Comparison of ENCODE assay signal across 1 cellular context in genomic region chr12:48999371-49000131, GRCh38.
A peak's percentile ranks its signal among the peaks of the same experiment; 100 is the strongest.
TF ChIP-seq lines count a peak whose summit lies in the region.

Gene DDN, minus strand, starts transcription at chr12:48999375. Its CDS starts 88 bp downstream, at chr12:48999287.

TF ChIP-seq in HepG2, 621 proteins besides CTCF, POLR2A, EP300 and RAD21 (continued from another document):
- TF ChIP-seq ZNF788 (CRISPR knock-in tag; IDR thresholded peaks at IDR 0.05; ENCODE audit: borderline replicate concordance) (0 out of 2 replicates have a peak, but pooled peaks have one; percentile 35), AGO2 (optimal IDR thresholded peaks at IDR 0.05; ENCODE audit: low read depth, low read length) (peak; percentile 22), ZHX1 (CRISPR knock-in tag; IDR thresholded peaks at IDR 0.05; ENCODE audit: low read depth) (no peak), RFXANK (CRISPR knock-in tag; IDR thresholded peaks at IDR 0.05) (no peak), POLR2AphosphoS5 (IDR thresholded peaks at IDR 0.05; ENCODE audit: low read depth, low read length) (no peak), SP1 (IDR thresholded peaks at IDR 0.05) (no peak), SP1 (CRISPR knock-in tag; IDR thresholded peaks at IDR 0.05) (0 out of 2 replicates have a peak, but pooled peaks have one; percentile 14), MYC (CRISPR knock-in tag; IDR thresholded peaks at IDR 0.05; ENCODE audit: borderline replicate concordance) (peak; percentile 43; the same call in 1 of the 2 replicates), ZNF605 (CRISPR knock-in tag; IDR thresholded peaks at IDR 0.05) (peak; percentile 27; the same call in 1 of the 2 replicates), ZNF335 (CRISPR knock-in tag; IDR thresholded peaks at IDR 0.05) (peak; percentile 85; the same call in 1 of the 2 replicates), ZNF652 (CRISPR knock-in tag; IDR thresholded peaks at IDR 0.05; ENCODE audit: borderline replicate concordance, low read depth) (peak; percentile 95), NFKBIZ (CRISPR knock-in tag; IDR thresholded peaks at IDR 0.05) (no peak), SKI (IDR thresholded peaks at IDR 0.05; ENCODE audit: partially characterized antibody) (no peak), MNT (IDR thresholded peaks at IDR 0.05) (peak; percentile 37; the same call in 1 of the 2 replicates), RNF219 (CRISPR knock-in tag; IDR thresholded peaks at IDR 0.05) (no peak), MXI1 (IDR thresholded peaks at IDR 0.05; ENCODE audit: borderline replicate concordance, low read depth, low read length) (peak; percentile 51; the same call in 1 of the 3 replicates)
- TF ChIP-seq, protein P1, sequence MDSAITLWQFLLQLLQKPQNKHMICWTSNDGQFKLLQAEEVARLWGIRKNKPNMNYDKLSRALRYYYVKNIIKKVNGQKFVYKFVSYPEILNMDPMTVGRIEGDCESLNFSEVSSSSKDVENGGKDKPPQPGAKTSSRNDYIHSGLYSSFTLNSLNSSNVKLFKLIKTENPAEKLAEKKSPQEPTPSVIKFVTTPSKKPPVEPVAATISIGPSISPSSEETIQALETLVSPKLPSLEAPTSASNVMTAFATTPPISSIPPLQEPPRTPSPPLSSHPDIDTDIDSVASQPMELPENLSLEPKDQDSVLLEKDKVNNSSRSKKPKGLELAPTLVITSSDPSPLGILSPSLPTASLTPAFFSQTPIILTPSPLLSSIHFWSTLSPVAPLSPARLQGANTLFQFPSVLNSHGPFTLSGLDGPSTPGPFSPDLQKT (CRISPR knock-in tag; IDR thresholded peaks at IDR 0.05; ENCODE audit: borderline replicate concordance): no peak
- TF ChIP-seq, protein P2, sequence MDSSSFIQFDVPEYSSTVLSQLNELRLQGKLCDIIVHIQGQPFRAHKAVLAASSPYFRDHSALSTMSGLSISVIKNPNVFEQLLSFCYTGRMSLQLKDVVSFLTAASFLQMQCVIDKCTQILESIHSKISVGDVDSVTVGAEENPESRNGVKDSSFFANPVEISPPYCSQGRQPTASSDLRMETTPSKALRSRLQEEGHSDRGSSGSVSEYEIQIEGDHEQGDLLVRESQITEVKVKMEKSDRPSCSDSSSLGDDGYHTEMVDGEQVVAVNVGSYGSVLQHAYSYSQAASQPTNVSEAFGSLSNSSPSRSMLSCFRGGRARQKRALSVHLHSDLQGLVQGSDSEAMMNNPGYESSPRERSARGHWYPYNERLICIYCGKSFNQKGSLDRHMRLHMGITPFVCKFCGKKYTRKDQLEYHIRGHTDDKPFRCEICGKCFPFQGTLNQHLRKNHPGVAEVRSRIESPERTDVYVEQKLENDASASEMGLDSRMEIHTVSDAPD (CRISPR knock-in tag; IDR thresholded peaks at IDR 0.05): no peak
- TF ChIP-seq, protein P3, sequence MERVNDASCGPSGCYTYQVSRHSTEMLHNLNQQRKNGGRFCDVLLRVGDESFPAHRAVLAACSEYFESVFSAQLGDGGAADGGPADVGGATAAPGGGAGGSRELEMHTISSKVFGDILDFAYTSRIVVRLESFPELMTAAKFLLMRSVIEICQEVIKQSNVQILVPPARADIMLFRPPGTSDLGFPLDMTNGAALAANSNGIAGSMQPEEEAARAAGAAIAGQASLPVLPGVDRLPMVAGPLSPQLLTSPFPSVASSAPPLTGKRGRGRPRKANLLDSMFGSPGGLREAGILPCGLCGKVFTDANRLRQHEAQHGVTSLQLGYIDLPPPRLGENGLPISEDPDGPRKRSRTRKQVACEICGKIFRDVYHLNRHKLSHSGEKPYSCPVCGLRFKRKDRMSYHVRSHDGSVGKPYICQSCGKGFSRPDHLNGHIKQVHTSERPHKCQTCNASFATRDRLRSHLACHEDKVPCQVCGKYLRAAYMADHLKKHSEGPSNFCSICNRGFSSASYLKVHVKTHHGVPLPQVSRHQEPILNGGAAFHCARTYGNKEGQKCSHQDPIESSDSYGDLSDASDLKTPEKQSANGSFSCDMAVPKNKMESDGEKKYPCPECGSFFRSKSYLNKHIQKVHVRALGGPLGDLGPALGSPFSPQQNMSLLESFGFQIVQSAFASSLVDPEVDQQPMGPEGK (CRISPR knock-in tag; IDR thresholded peaks at IDR 0.05): peak; percentile 42; the same call in 1 of the 2 replicates
- TF ChIP-seq, protein P4, sequence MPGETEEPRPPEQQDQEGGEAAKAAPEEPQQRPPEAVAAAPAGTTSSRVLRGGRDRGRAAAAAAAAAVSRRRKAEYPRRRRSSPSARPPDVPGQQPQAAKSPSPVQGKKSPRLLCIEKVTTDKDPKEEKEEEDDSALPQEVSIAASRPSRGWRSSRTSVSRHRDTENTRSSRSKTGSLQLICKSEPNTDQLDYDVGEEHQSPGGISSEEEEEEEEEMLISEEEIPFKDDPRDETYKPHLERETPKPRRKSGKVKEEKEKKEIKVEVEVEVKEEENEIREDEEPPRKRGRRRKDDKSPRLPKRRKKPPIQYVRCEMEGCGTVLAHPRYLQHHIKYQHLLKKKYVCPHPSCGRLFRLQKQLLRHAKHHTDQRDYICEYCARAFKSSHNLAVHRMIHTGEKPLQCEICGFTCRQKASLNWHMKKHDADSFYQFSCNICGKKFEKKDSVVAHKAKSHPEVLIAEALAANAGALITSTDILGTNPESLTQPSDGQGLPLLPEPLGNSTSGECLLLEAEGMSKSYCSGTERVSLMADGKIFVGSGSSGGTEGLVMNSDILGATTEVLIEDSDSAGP (CRISPR knock-in tag; IDR thresholded peaks at IDR 0.05; ENCODE audit: borderline replicate concordance): 0 out of 2 replicates have a peak, but pooled peaks have one; percentile 4
